In genomic region chr2:215418064-215418963, GRCh38 we compare ENCODE assay signal across 20 cellular contexts. TPM values are rescaled to one million over a fixed set of nuclear protein-coding genes. Genes with fewer than 3 reads are reported as not detected.
DNase-seq lines count a peak whose midpoint lies in the region; ATAC-seq and TF ChIP-seq lines count a peak whose summit lies in the region.
"Had no signal": no experiment of that assay in that cellular context is flagged by ENCODE, and none has a peak within 500 bp of the region (broad histone marks: within the 10 kb centered on the region; RNA-seq: fewer than 3 reads in every experiment).

No MANE protein-coding gene starts in this region.

- intact Hi-C loops in sigmoid colon (cut with DNase I) = no loop called here

- DNase-seq in choroid plexus epithelial cell (ENCODE audit: low read depth) = peak; percentile 68
- no peak for DNase-seq in sigmoid colon
- DNase-seq in HuH-7 (ENCODE audit: low spot score) = no peak
- DNase-seq in dermis blood vessel endothelial cell = no peak
- DNase-seq in stimulated activated CD8-positive, alpha-beta memory T cell treated with anti-CD3 and anti-CD28 coated beads, Interleukin-4, amount 100 ng/mL, for 48 hours = no peak
- DNase-seq: activated CD4-positive, alpha-beta T cell treated with anti-CD3 and anti-CD28 coated beads for 48 hours; activated CD8-positive, alpha-beta memory T cell treated with anti-CD3 and anti-CD28 coated beads, Interleukin-2, amount 10 ng/mL, durations not matched to agents 7 days and 5 days; DND-41; effector memory CD8-positive, alpha-beta T cell; KG1; NCI-H187 treated with DMSO at 0.1 percent for 48 hours; NCI-H446; spleen; stimulated activated CD4-positive, alpha-beta T cell treated with anti-CD3 and anti-CD28 coated beads, Interleukin-4, amount 100 ng/mL, for 4 hours; substantia nigra had no signal

- H3K4me1 ChIP-seq in HUES48 (ENCODE audit: control insufficient read depth, insufficient read depth, low read length) = no peaks in the 10 kb centered on the region
- peaks cover 8 to 90% (median 70%) of the 10 kb centered on the region in 4 donors for H3K4me1 ChIP-seq in liver (ENCODE audit: control insufficient read depth in 4 of 4, insufficient read depth in 4 of 4, low read length in 3 of 4)
- H3K4me1 ChIP-seq in sigmoid colon = peaks cover 2 to 70% (median 54%) of the 10 kb centered on the region in 4 donors
- H3K4me1 ChIP-seq: spleen had no signal

- no peak for ATAC-seq in HG02763 (IDR thresholded peaks at IDR 0.05; ENCODE audit: unreplicated experiment)
- ATAC-seq: activated CD8-positive, alpha-beta memory T cell treated with anti-CD3 and anti-CD28 coated beads, Interleukin-2, amount 10 ng/mL, durations not matched to agents 7 days and 5 days; activated T-helper 17 cell treated with anti-CD3 and anti-CD28 coated beads, Interleukin-2, amount 50 U/mL, for 72 hours; effector memory CD8-positive, alpha-beta T cell had no signal

- H3K27ac ChIP-seq in HUES48 (ENCODE audit: low read depth, low read length) (peak overlapping the region; percentile 55), liver (ENCODE audit: low read depth in 1 of 2, low read length in 2 of 2) (peak overlapping the region; percentile 75), sigmoid colon (peak overlapping the region; percentile 45 to 64 (median 55))
- H3K27ac ChIP-seq: RWPE1, spleen had no signal

- no peak for TF ChIP-seq EP300 in sigmoid colon (IDR thresholded peaks at IDR 0.05)

- H3K4me3 ChIP-seq in HUES48 (ENCODE audit: low read depth, low read length) (no peak overlapping the region), choroid plexus epithelial cell (ENCODE audit: low read depth, low read length) (peak overlapping the region; percentile 34), liver (ENCODE audit: low read depth in 1 of 3, low read length in 3 of 3) (no peak overlapping the region), sigmoid colon (no peak overlapping the region)
- H3K4me3 ChIP-seq: spleen had no signal

- H3K36me3 ChIP-seq in HUES48 (ENCODE audit: control insufficient read depth, insufficient read depth, low read length) (peaks cover 71% of the 10 kb centered on the region), liver (ENCODE audit: control insufficient read depth in 4 of 4, insufficient read depth in 3 of 4, low read depth in 1 of 4, low read length in 3 of 4) (peaks cover 5 to 37% (median 22%) of the 10 kb centered on the region in 4 donors), sigmoid colon (peaks cover 15 to 100% (median 52%) of the 10 kb centered on the region in 4 donors)
- H3K36me3 ChIP-seq: spleen had no signal

- H3K9me3 ChIP-seq in HUES48 (ENCODE audit: control insufficient read depth, insufficient read depth, low read length) (no peaks in the 10 kb centered on the region), liver (ENCODE audit: control insufficient read depth in 4 of 4, low read length in 3 of 4) (no peaks in the 10 kb centered on the region), sigmoid colon (no peaks in the 10 kb centered on the region)
- H3K9me3 ChIP-seq: spleen had no signal

- no peak for TF ChIP-seq POLR2A in sigmoid colon (IDR thresholded peaks at IDR 0.05)

- TF ChIP-seq CTCF in choroid plexus epithelial cell (conservative IDR thresholded peaks at IDR 0.05; ENCODE audit: low read depth, low read length) (no peak), liver (IDR thresholded peaks at IDR 0.05; ENCODE audit: low read depth, low read length, missing input control) (no peak), sigmoid colon (IDR thresholded peaks at IDR 0.05) (no peak)

- TF ChIP-seq RAD21 in liver (IDR thresholded peaks at IDR 0.05) = peak; percentile 22 to 36

- no peaks in the 10 kb centered on the region for H3K27me3 ChIP-seq in HUES48 (ENCODE audit: control insufficient read depth, insufficient read depth, low read length)
- H3K27me3 ChIP-seq in liver (ENCODE audit: control insufficient read depth in 4 of 4, insufficient read depth in 4 of 4, low read length in 3 of 4) = no peaks in the 10 kb centered on the region
- H3K27me3 ChIP-seq in sigmoid colon = no peaks in the 10 kb centered on the region

- 31% methylated on average over 3 of the region's 3 CpGs for WGBS in liver
- WGBS in sigmoid colon, 2 donors = 69 to 82% methylated on average over 3 of the region's 3 CpGs

- H3K9ac ChIP-seq in HUES48 (ENCODE audit: low read depth, low read length) = no peak overlapping the region
- H3K9ac ChIP-seq in liver (ENCODE audit: low read depth in 1 of 2, low read length in 2 of 2) = no peak overlapping the region

TF ChIP-seq in liver, 16 proteins besides CTCF, POLR2A, EP300 and RAD21:
- TF ChIP-seq FOXA1 (IDR thresholded peaks at IDR 0.05) (peak; percentile 30), HNF4A (conservative IDR thresholded peaks at IDR 0.05) (peak; percentile 65 to 75), RXRA (IDR thresholded peaks at IDR 0.05) (peak; percentile 92), YY1 (IDR thresholded peaks at IDR 0.05) (peak; percentile 83), GABPA (IDR thresholded peaks at IDR 0.05 in 1 of 2, conservative IDR thresholded peaks at IDR 0.05 in 1 of 2) (no peak), JUND (IDR thresholded peaks at IDR 0.05) (peak; percentile 43 to 52), NR2F2 (IDR thresholded peaks at IDR 0.05) (no peak), FOXA2 (IDR thresholded peaks at IDR 0.05) (peak; percentile 73), HNF4G (IDR thresholded peaks at IDR 0.05) (no peak), TAF1 (conservative IDR thresholded peaks at IDR 0.05) (no peak), REST (IDR thresholded peaks at IDR 0.05) (peak; percentile 54), ZBTB33 (IDR thresholded peaks at IDR 0.05) (peak; percentile 63), EGR1 (IDR thresholded peaks at IDR 0.05; ENCODE audit: low read depth in 2 of 2) (peak; percentile 55 to 82), SP1 (IDR thresholded peaks at IDR 0.05) (peak; percentile 71)
- TF ChIP-seq, protein P1, sequence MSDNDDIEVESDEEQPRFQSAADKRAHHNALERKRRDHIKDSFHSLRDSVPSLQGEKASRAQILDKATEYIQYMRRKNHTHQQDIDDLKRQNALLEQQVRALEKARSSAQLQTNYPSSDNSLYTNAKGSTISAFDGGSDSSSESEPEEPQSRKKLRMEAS (IDR thresholded peaks at IDR 0.05) = peak; percentile 48
- TF ChIP-seq, protein P2, sequence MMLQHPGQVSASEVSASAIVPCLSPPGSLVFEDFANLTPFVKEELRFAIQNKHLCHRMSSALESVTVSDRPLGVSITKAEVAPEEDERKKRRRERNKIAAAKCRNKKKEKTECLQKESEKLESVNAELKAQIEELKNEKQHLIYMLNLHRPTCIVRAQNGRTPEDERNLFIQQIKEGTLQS (IDR thresholded peaks at IDR 0.05) = no peak

RNA-seq across cellular contexts. Expression of gene FN1, which starts 17.6 kb away (rescaled TPM):
- total RNA-seq in liver (1,000 to 10,000 TPM in 1 of 2 donors, 100 to 1,000 TPM in 1; 859 to 1,402 TPM), sigmoid colon (1,000 to 10,000 TPM in 2 of 4 donors, 100 to 1,000 TPM in 2; 671 to 3,059 (median 1,333) TPM), dermis blood vessel endothelial cell (353 and 387 TPM in 2 replicates)
- polyA plus RNA-seq in liver (100 to 1,000 TPM; 545 to 815 TPM), sigmoid colon (100 to 1,000 TPM in 1 of 3 donors, 10 to 100 TPM in 2; 13.6 to 140 (median 28.2) TPM)
